Comparison of ENCODE assay signal across 10 cellular contexts in genomic region chr2:113895301-113895700, GRCh38. TPM values are rescaled to one million over a fixed set of nuclear protein-coding genes. Genes with fewer than 3 reads are reported as not detected.
A peak's percentile ranks its signal among the peaks of the same experiment; 100 is the strongest.
DNase-seq lines count a peak whose midpoint lies in the region; ATAC-seq and TF ChIP-seq lines count a peak whose summit lies in the region.
"Had no signal": no experiment of that assay in that cellular context is flagged by ENCODE, and none has a peak within 500 bp of the region (broad histone marks: within the 10 kb centered on the region; RNA-seq: fewer than 3 reads in every experiment).

No MANE protein-coding gene starts in this region.

- H3K56ac ChIP-seq in H9 (ENCODE audit: insufficient read length, low read depth, low read length) = no peak overlapping the region

- ATAC-seq in SK-N-SH treated with all-trans-retinoic acid at 6 μM for 48 hours = no peak
- no peak for ATAC-seq in HG02588 (IDR thresholded peaks at IDR 0.05; ENCODE audit: unreplicated experiment)

- no peak overlapping the region for H2AK5ac ChIP-seq in H9 (ENCODE audit: insufficient read length, low read length)

- H3K36me3 ChIP-seq in SK-N-SH (replicated peaks in 1 of 2; ENCODE audit: control insufficient read depth in 1 of 2, insufficient read depth in 2 of 2, low read length in 1 of 2) = peaks cover 2 to 24% of the 10 kb centered on the region in 2 experiments
- no peaks in the 10 kb centered on the region for H3K36me3 ChIP-seq in Loucy (ENCODE audit: insufficient read depth, low read length)
- H3K36me3 ChIP-seq in adipocyte (ENCODE audit: control insufficient read depth, insufficient read depth, low read length, severe bottlenecking) = no peaks in the 10 kb centered on the region
- peaks cover 8% of the 10 kb centered on the region for H3K36me3 ChIP-seq in neutrophil
- H3K36me3 ChIP-seq: suprapubic skin had no signal

- H3K4me1 ChIP-seq in SK-N-SH (ENCODE audit: control insufficient read depth in 1 of 2, insufficient read depth in 2 of 2, low read depth in 1 of 2, low read length in 1 of 2) (peaks cover 26 to 64% of the 10 kb centered on the region in 2 experiments), Loucy (ENCODE audit: insufficient read depth, low read length, poor library complexity, severe bottlenecking) (peaks cover 74% of the 10 kb centered on the region), adipocyte (ENCODE audit: control insufficient read depth, insufficient read depth, low read length) (peaks cover 82% of the 10 kb centered on the region), neutrophil (ENCODE audit: control insufficient read depth in 1 of 2, insufficient read depth in 1 of 2, low read depth in 1 of 2, low read length in 1 of 2) (peaks cover 88 to 93% of the 10 kb centered on the region in 2 experiments), H9 (ENCODE audit: insufficient read depth, low read length) (no peaks in the 10 kb centered on the region; the same call in 1 of the 2 replicates)

- H3K27ac ChIP-seq in SK-N-SH (ENCODE audit: low read depth in 2 of 2, low read length in 1 of 2) = peak overlapping the region in 1 of 2 experiments; percentile 52; a peak in 1 of 4 replicates
- peak overlapping the region; percentile 100 for H3K27ac ChIP-seq in neutrophil
- H3K27ac ChIP-seq in H9 (ENCODE audit: insufficient read length, low read depth, low read length) = no peak overlapping the region

- H3K9me3 ChIP-seq in SK-N-SH (no peaks in the 10 kb centered on the region), Loucy (ENCODE audit: insufficient read depth, low read depth, low read length) (no peaks in the 10 kb centered on the region), adipocyte (ENCODE audit: control insufficient read depth, low read length) (no peaks in the 10 kb centered on the region), neutrophil (no peaks in the 10 kb centered on the region), H9 (ENCODE audit: control insufficient read depth, low read depth, low read length) (no peaks in the 10 kb centered on the region)
- H3K9me3 ChIP-seq: suprapubic skin had no signal

- no peak overlapping the region for H3K27ac Mint-ChIP-seq in H9

- peaks cover 0 to 16% (median 2%) of the 10 kb centered on the region in 3 experiments; a peak in 3 of 7 replicates for H3K36me3 Mint-ChIP-seq in H9 (ENCODE audit: insufficient read depth in 1 of 3, low read depth in 3 of 3)

- H4K20me1 ChIP-seq in SK-N-SH (ENCODE audit: insufficient read depth) (peaks cover 88% of the 10 kb centered on the region), Loucy (ENCODE audit: insufficient read depth, low read length, poor library complexity, severe bottlenecking) (peaks cover 94% of the 10 kb centered on the region), H9 (ENCODE audit: control insufficient read depth, insufficient read depth, insufficient read length) (no peaks in the 10 kb centered on the region)

- no peak for TF ChIP-seq CTCF in SK-N-SH (IDR thresholded peaks at IDR 0.05)
- TF ChIP-seq CTCF in Loucy (conservative IDR thresholded peaks at IDR 0.05; ENCODE audit: low read length) = no peak
- no peak for TF ChIP-seq CTCF in neutrophil (IDR thresholded peaks at IDR 0.05)
- TF ChIP-seq CTCF in H9 (conservative IDR thresholded peaks at IDR 0.05) = no peak

- H2BK12ac ChIP-seq in H9 (ENCODE audit: insufficient read length, low read depth, low read length) = no peak overlapping the region

- no peaks in the 10 kb centered on the region for H3K27me3 Mint-ChIP-seq in H9 (ENCODE audit: low read depth)

- peaks cover 18% of the 10 kb centered on the region for H3F3A ChIP-seq in SK-N-SH (replicated peaks; ENCODE audit: insufficient read depth)
- H3F3A ChIP-seq in Loucy (ENCODE audit: low read depth) = no peaks in the 10 kb centered on the region

- no peaks in the 10 kb centered on the region for H3K9me3 Mint-ChIP-seq in H9
- H3K9me3 Mint-ChIP-seq: nephron progenitor cell had no signal

- H2BK120ac ChIP-seq in H9 (ENCODE audit: low read depth, low read length, poor library complexity, severe bottlenecking) = no peak overlapping the region

- no peaks in the 10 kb centered on the region for H3K9me2 ChIP-seq in SK-N-SH
- H3K9me2 ChIP-seq in Loucy (replicated peaks; ENCODE audit: low read depth, low read length) = no peaks in the 10 kb centered on the region

- no peak overlapping the region for H3K4me3 Mint-ChIP-seq in H9
- H3K4me3 Mint-ChIP-seq: nephron progenitor cell had no signal

- H3K79me2 ChIP-seq in SK-N-SH (ENCODE audit: insufficient read depth) (peaks cover 100% of the 10 kb centered on the region), Loucy (ENCODE audit: insufficient read depth, low read length) (peaks cover 100% of the 10 kb centered on the region), H9 (ENCODE audit: insufficient read depth, low read length) (peaks cover 29% of the 10 kb centered on the region; the same call in 1 of the 2 replicates)

- peaks cover 62 to 68% of the 10 kb centered on the region in 2 experiments for H3K4me1 Mint-ChIP-seq in H9

- no peak overlapping the region for H4K8ac ChIP-seq in H9 (replicated peaks; ENCODE audit: insufficient read length, low read depth, low read length)

- no peak overlapping the region for H3K18ac ChIP-seq in H9 (ENCODE audit: insufficient read length, low read depth, low read length)

- 96% methylated on average over 4 of the region's 4 CpGs for WGBS in SK-N-SH (ENCODE audit: low lambda C conversion rate)
- WGBS in H9 (ENCODE audit: extremely low coverage, insufficient read length, low lambda C conversion rate) = no CpG with 5 or more reads among the region's 4 CpGs

- H3K23me2 ChIP-seq in H9 (ENCODE audit: insufficient read length, low read depth, low read length, poor library complexity, severe bottlenecking) = peaks cover 3% of the 10 kb centered on the region

- H2BK20ac ChIP-seq in H9 (ENCODE audit: low read depth, low read length, poor library complexity, severe bottlenecking) = no peak overlapping the region

- H3T11ph ChIP-seq in H9 (ENCODE audit: low read length) = no peak overlapping the region

- H3K9ac ChIP-seq in SK-N-SH (no peak overlapping the region), Loucy (ENCODE audit: low read depth, low read length, poor library complexity, severe bottlenecking) (peak overlapping the region; percentile 42), adipocyte (ENCODE audit: low read length) (peak overlapping the region; percentile 65), H9 (ENCODE audit: extremely low read depth, insufficient read length, low read length) (no peak overlapping the region)

- CTCF ChIA-PET in SK-N-SH (lab: Yijun Ruan, JAX) = no interaction called here

- no peak overlapping the region for H2BK15ac ChIP-seq in H9 (ENCODE audit: low read depth, low read length)

- H3K14ac ChIP-seq in H9 (ENCODE audit: insufficient read depth, low read length) = no peak overlapping the region

- no peak overlapping the region for H3K23ac ChIP-seq in H9 (ENCODE audit: insufficient read length, low read depth, low read length)

- DNase-seq in SK-N-SH = no peak
- DNase-seq in adipocyte (ENCODE audit: low read depth) = no peak
- no peak for DNase-seq in H9
- DNase-seq in germinal center (ENCODE audit: low spot score) = no peak
- DNase-seq: nephron progenitor cell had no signal

- no peak overlapping the region for H3K4me3 ChIP-seq in SK-N-SH (ENCODE audit: low read depth in 2 of 2, low read length in 1 of 2)
- H3K4me3 ChIP-seq in Loucy (ENCODE audit: low read length, poor library complexity, severe bottlenecking) = peak overlapping the region; percentile 95
- H3K4me3 ChIP-seq in adipocyte (ENCODE audit: low read length) = peak overlapping the region; percentile 68
- peak overlapping the region; percentile 39 to 98 for H3K4me3 ChIP-seq in neutrophil (ENCODE audit: low read depth in 1 of 2, low read length in 1 of 2)
- H3K4me3 ChIP-seq: suprapubic skin had no signal

- no peaks in the 10 kb centered on the region for H3K79me1 ChIP-seq in H9 (ENCODE audit: insufficient read depth, low read depth, low read length, poor library complexity, severe bottlenecking)

- H4K5ac ChIP-seq in H9 (ENCODE audit: insufficient read length, low read depth, low read length) = no peak overlapping the region

- no peak overlapping the region for H2AFZ ChIP-seq in SK-N-SH (ENCODE audit: low read depth)
- H2AFZ ChIP-seq in Loucy (ENCODE audit: low read length) = no peak overlapping the region
- H2AFZ ChIP-seq in H9 (ENCODE audit: low read length) = no peak overlapping the region

- H3K27me3 ChIP-seq in SK-N-SH (ENCODE audit: insufficient read depth) = no peaks in the 10 kb centered on the region
- peaks cover 3% of the 10 kb centered on the region for H3K27me3 ChIP-seq in Loucy (ENCODE audit: insufficient read depth, low read length, poor library complexity, severe bottlenecking)
- no peaks in the 10 kb centered on the region for H3K27me3 ChIP-seq in adipocyte (replicated peaks; ENCODE audit: control insufficient read depth, insufficient read depth, low read length)
- H3K27me3 ChIP-seq in neutrophil = no peaks in the 10 kb centered on the region
- H3K27me3 ChIP-seq in H9 (ENCODE audit: insufficient read depth, low read length) = no peaks in the 10 kb centered on the region
- H3K27me3 ChIP-seq: suprapubic skin had no signal

- POLR2A ChIA-PET in SK-N-SH (lab: Yijun Ruan, JAX) = no interaction called here

- TF ChIP-seq RAD21 in SK-N-SH (IDR thresholded peaks at IDR 0.05; ENCODE audit: low read length) = no peak

- H3K4me2 ChIP-seq in SK-N-SH = 0 out of 2 replicates have a peak overlapping the region, but pooled peaks have one; percentile 56
- H3K4me2 ChIP-seq in Loucy (ENCODE audit: low read depth, low read length, poor library complexity, severe bottlenecking) = peak overlapping the region; percentile 88
- H3K4me2 ChIP-seq in H9 (ENCODE audit: insufficient read depth, insufficient read length, low read length) = no peak overlapping the region

- no peak overlapping the region for H4K91ac ChIP-seq in H9 (ENCODE audit: insufficient read length, low read depth, low read length)

- no peak overlapping the region for H3K4ac ChIP-seq in H9 (ENCODE audit: low read depth, low read length)

- no peak overlapping the region for H2BK5ac ChIP-seq in H9 (ENCODE audit: insufficient read length, low read length)

- TF ChIP-seq EP300 in SK-N-SH (IDR thresholded peaks at IDR 0.05; ENCODE audit: borderline replicate concordance in 1 of 2, low read depth in 1 of 2, low read length in 1 of 2) = no peak

TF ChIP-seq in SK-N-SH, 30 proteins besides CTCF, POLR2A, EP300 and RAD21:
- TF ChIP-seq SIN3A (IDR thresholded peaks at IDR 0.05; ENCODE audit: borderline replicate concordance, low read depth, low read length) (no peak), NFIC (IDR thresholded peaks at IDR 0.05; ENCODE audit: borderline replicate concordance) (no peak), YY1 (IDR thresholded peaks at IDR 0.05; ENCODE audit: low read depth) (no peak), MEF2A (IDR thresholded peaks at IDR 0.05; ENCODE audit: borderline replicate concordance, low read depth) (no peak)

RNA-seq across cellular contexts. Expression of gene ACTR3, which starts 5.4 kb away (rescaled TPM):
- 90.8 and 111 TPM in 2 replicates for polyA plus RNA-seq in SK-N-SH (2012; rRNA removed)
- polyA plus RNA-seq in SK-N-SH (2012; cell fraction: cytosol; rRNA removed) = 130 and 172 TPM in 2 replicates
- polyA plus RNA-seq in SK-N-SH (2012; cell fraction: nucleus; rRNA removed) = 35.2 and 85.3 TPM in 2 replicates
- total RNA-seq in H9 (2021) = 180 and 183 TPM in 2 replicates

Comparison
In these comparisons a context has a peak if more than half of its experiments do, and no peak if none do; other contexts are left out.
1. H3K4me3 ChIP-seq: peak in Loucy (single experiment), adipocyte (single experiment) and neutrophil (2 of 2); none in SK-N-SH (0 of 2).
2. H3K9ac ChIP-seq: peak in Loucy (single experiment) and adipocyte (single experiment); none in SK-N-SH (single experiment) and H9 (single experiment).